8 cellular contexts compared by ENCODE assay signal in genomic region chr10:72625608-72626443, GRCh38. TPM values are rescaled to one million over a fixed set of nuclear protein-coding genes. Genes with fewer than 3 reads are reported as not detected.
A peak's percentile ranks its signal among the peaks of the same experiment; 100 is the strongest.
DNase-seq lines count a peak whose midpoint lies in the region; ATAC-seq, FAIRE-seq and TF ChIP-seq lines count a peak whose summit lies in the region.

Gene MICU1, minus strand, starts transcription at chr10:72626079. Its CDS starts 59,286 bp downstream, at chr10:72566793.

- H3K79me2 ChIP-seq in OCI-LY7 (ENCODE audit: insufficient read depth, low read depth, low read length) (peaks cover 13% of the 10 kb centered on the region), endothelial cell of umbilical vein (ENCODE audit: control insufficient read depth, insufficient read depth, low read length) (peaks cover 11% of the 10 kb centered on the region)

- peak within 1 kb of the TSS; percentile 99 for H2AFZ ChIP-seq in OCI-LY7 (ENCODE audit: low read length)
- H2AFZ ChIP-seq in endothelial cell of umbilical vein (ENCODE audit: low read depth, low read length), result peak within 1 kb of the TSS; percentile 93

- no peaks in the 10 kb centered on the region for H3K36me3 ChIP-seq in OCI-LY7 (ENCODE audit: insufficient read depth, low read length)
- H3K36me3 ChIP-seq in endothelial cell of umbilical vein (ENCODE audit: control insufficient read depth in 2 of 2, extremely low read depth in 1 of 2, insufficient read depth in 2 of 2, low read length in 2 of 2), result no peaks in the 10 kb centered on the region

- dilution Hi-C loops in endothelial cell of umbilical vein (cut with MboI; ENCODE audit: extremely low pct_ligation_motif_present, low sequenced_read_pairs), result no loop called here

- peak; percentile 91 for DNase-seq in D341Med (ENCODE audit: low spot score)
- peak; percentile 68 for DNase-seq in HuH-7.5 (ENCODE audit: low spot score)
- peak; percentile 96 for DNase-seq in OCI-LY7 (ENCODE audit: low spot score)
- DNase-seq in activated T-cell treated with anti-CD3 and anti-CD28 coated beads for 1 hour (ENCODE audit: low read depth), result peak; percentile 91
- DNase-seq in endothelial cell of umbilical vein (ENCODE audit: low read depth, low spot score), result peak; percentile 97
- DNase-seq in middle frontal gyrus (ENCODE audit: extremely low spot score, low spot score), result peak; percentile 93
- DNase-seq in stimulated activated CD8-positive, alpha-beta memory T cell treated with anti-CD3 and anti-CD28 coated beads, Interleukin-2, amount 100 ng/mL, for 48 hours (ENCODE audit: low read depth in 2 of 2), result peak; percentile 90 to 91

- H3K27me3 ChIP-seq in endothelial cell of umbilical vein (ENCODE audit: control insufficient read depth in 2 of 2, insufficient read depth in 2 of 2, low read length in 2 of 2), result no peaks in the 10 kb centered on the region

- intact Hi-C loops in OCI-LY7 (cut with micrococcal nuclease; ENCODE audit: unreplicated experiment), result loop anchor here (1.0 kb wide), 1 partner anchor 66 kb away; the partner anchor contains the start of gene MCU
- intact Hi-C loops in endothelial cell of umbilical vein (cut with micrococcal nuclease), result loop anchor here (1.0 to 5.0 kb wide), 3 partner anchors 66 to 261 kb away; partner anchors contain the start of gene MCU

- H4K20me1 ChIP-seq in OCI-LY7 (ENCODE audit: insufficient read depth, low read length) (no peaks in the 10 kb centered on the region), endothelial cell of umbilical vein (replicated peaks; ENCODE audit: control insufficient read depth, extremely low read depth, insufficient read depth, low read length) (no peaks in the 10 kb centered on the region)

- H3K9me3 ChIP-seq in OCI-LY7 (ENCODE audit: low read length) (no peaks in the 10 kb centered on the region), endothelial cell of umbilical vein (replicated peaks; ENCODE audit: control insufficient read depth, insufficient read depth, low read length) (no peaks in the 10 kb centered on the region)

- peak; percentile 91 for FAIRE-seq in endothelial cell of umbilical vein (lab: Jason Lieb, UNC)

- POLR2A ChIA-PET in OCI-LY7 (lab: Charles Lee), result interaction anchor here (0.5 to 1.7 kb wide), 6 partner anchors 51 to 194 kb away, joined by 3 to 6 read pairs (median 3); no protein-coding TSS in a partner anchor
- POLR2A ChIA-PET in endothelial cell of umbilical vein (lab: Charles Lee), result interaction anchor here (0.6 to 2.0 kb wide), 2 partner anchors 16 to 67 kb away, joined by 3 to 12 read pairs; partner anchors contain the start of gene MCU

- H3K27ac ChIP-seq in OCI-LY7 (ENCODE audit: low read depth, low read length, poor library complexity, severe bottlenecking), result peak within 1 kb of the TSS; percentile 44
- H3K27ac ChIP-seq in endothelial cell of umbilical vein (ENCODE audit: insufficient read depth, low read depth, low read length), result peak within 1 kb of the TSS; percentile 61

- CTCF ChIA-PET in OCI-LY7 (lab: Charles Lee; ENCODE audit: unreplicated experiment) (no interaction called here), endothelial cell of umbilical vein (lab: Charles Lee) (interaction anchor here (0.8 to 2.1 kb wide), 9 partner anchors 9 to 435 kb away, joined by 3 to 16 read pairs (median 5); partner anchors contain the start of gene MCU)

- H3K9me1 ChIP-seq in endothelial cell of umbilical vein (replicated peaks; ENCODE audit: control insufficient read depth, extremely low read depth, insufficient read depth, low read length), result no peaks in the 10 kb centered on the region

- H3K4me1 ChIP-seq in OCI-LY7 (ENCODE audit: insufficient read depth, low read length, poor library complexity, severe bottlenecking) (peaks cover 14% of the 10 kb centered on the region), endothelial cell of umbilical vein (ENCODE audit: control insufficient read depth, extremely low read depth, insufficient read depth, low read length) (peaks cover 11% of the 10 kb centered on the region)

- peak within 1 kb of the TSS; percentile 89 for H3K9ac ChIP-seq in endothelial cell of umbilical vein (replicated peaks; ENCODE audit: extremely low read depth, insufficient read depth, low read length)

- H3K4me3 ChIP-seq in OCI-LY7 (ENCODE audit: low read depth, low read length, poor library complexity, severe bottlenecking), result peak within 1 kb of the TSS; percentile 97
- peak within 1 kb of the TSS; percentile 60 to 92 (median 83) for H3K4me3 ChIP-seq in endothelial cell of umbilical vein (replicated peaks in 1 of 3; ENCODE audit: insufficient read depth in 1 of 3, low read depth in 1 of 3, low read length in 3 of 3)

- H3K4me2 ChIP-seq in OCI-LY7 (ENCODE audit: low read length) (peak within 1 kb of the TSS; percentile 93), endothelial cell of umbilical vein (ENCODE audit: insufficient read depth, low read length) (peak within 1 kb of the TSS; percentile 97)

- TF ChIP-seq CTCF in OCI-LY7 (conservative IDR thresholded peaks at IDR 0.05; ENCODE audit: low read length) (no peak), endothelial cell of umbilical vein (IDR thresholded peaks at IDR 0.05; ENCODE audit: extremely low read depth in 1 of 2, insufficient read depth in 1 of 2, low read depth in 1 of 2, low read length in 2 of 2) (no peak)

- no peaks in the 10 kb centered on the region for H3K9me2 ChIP-seq in OCI-LY7 (ENCODE audit: insufficient read depth, low read length)

- TF ChIP-seq POLR2A in endothelial cell of umbilical vein (IDR thresholded peaks at IDR 0.05; ENCODE audit: low read depth, low read length), result peak; percentile 82

- peak; percentile 95 for ATAC-seq in GM21515 (IDR thresholded peaks at IDR 0.05; ENCODE audit: unreplicated experiment)

- TSS peak; percentile 85 for BruUV-seq in OCI-LY7 (replicated peaks; lab: Mats Ljungman, UMichigan)
- BruUV-seq in endothelial cell of umbilical vein (replicated peaks; lab: Mats Ljungman, UMichigan), result TSS peak; percentile 71

TF ChIP-seq in endothelial cell of umbilical vein, 7 proteins besides CTCF, POLR2A, EP300 and RAD21:
- TF ChIP-seq EZH2 (IDR thresholded peaks at IDR 0.05; ENCODE audit: borderline replicate concordance, low read depth, low read length, severe bottlenecking) (no peak), FOS (IDR thresholded peaks at IDR 0.05; ENCODE audit: borderline replicate concordance, insufficient read depth, low read length) (no peak), MAX (IDR thresholded peaks at IDR 0.05; ENCODE audit: insufficient read depth, insufficient read length) (peak; percentile 78), MYC (IDR thresholded peaks at IDR 0.05; ENCODE audit: low read depth, low read length) (no peak), POLR2AphosphoS5 (IDR thresholded peaks at IDR 0.05; ENCODE audit: insufficient read depth, low read depth, low read length) (peak; percentile 70)

RNA-seq across cellular contexts. Expression of gene MICU1, which starts in this region (rescaled TPM):
- 27.0 and 27.2 TPM in 2 replicates for total RNA-seq in OCI-LY7 (2014; rRNA removed; shearing (Covaris generic))
- total RNA-seq in OCI-LY7 (2022) (33.0 and 33.6 TPM in 2 replicates), endothelial cell of umbilical vein (42.3 and 48.0 TPM in 2 replicates)
- polyA plus RNA-seq in endothelial cell of umbilical vein, result 23.7 and 27.5 TPM in 2 replicates
- 32.4 and 36.9 TPM in 2 replicates for polyA plus RNA-seq in endothelial cell of umbilical vein (2011; cell fraction: cytosol; rRNA removed)
- 18.9 and 21.2 TPM in 2 replicates for polyA plus RNA-seq in endothelial cell of umbilical vein (2011; cell fraction: nucleus; rRNA removed)
- 45.1 and 47.3 TPM in 2 replicates for polyA plus RNA-seq in endothelial cell of umbilical vein (2012)
- polyA minus RNA-seq in endothelial cell of umbilical vein, result 39.0 and 52.1 TPM in 2 replicates
- 11.5 TPM for polyA minus RNA-seq in endothelial cell of umbilical vein (2011; cell fraction: cytosol; rRNA and poly(A)+ RNA removed)
- 18.1 and 29.5 TPM in 2 replicates for polyA minus RNA-seq in endothelial cell of umbilical vein (2011; cell fraction: nucleus; rRNA and poly(A)+ RNA removed)

Comparison
In these comparisons a context has a peak if more than half of its experiments do, and no peak if none do; other contexts are left out.
1. Peak in every context shown above with its lines: DNase-seq, ATAC-seq, H3K4me3 ChIP-seq and H3K27ac ChIP-seq.